ENCODE assay signal across 8 cellular contexts in genomic region chr4:15779336-15779735, GRCh38. TPM values are rescaled to one million over a fixed set of nuclear protein-coding genes. Genes with fewer than 3 reads are reported as not detected.
DNase-seq lines count a peak whose midpoint lies in the region; ATAC-seq, FAIRE-seq and TF ChIP-seq lines count a peak whose summit lies in the region.

No MANE protein-coding gene starts in this region.

- peaks cover 20% of the 10 kb centered on the region for H3K27me3 Mint-ChIP-seq in central memory CD8-positive, alpha-beta T cell

- H3K4me3 ChIP-seq in kidney (ENCODE audit: low read length in 2 of 2) (peak overlapping the region; percentile 66), skin epidermis (peak overlapping the region; percentile 30 to 52 (median 40))

- no peaks in the 10 kb centered on the region for H3K9me3 ChIP-seq in kidney (ENCODE audit: control insufficient read depth in 1 of 2, low read length in 2 of 2)

- H3K9me3 Mint-ChIP-seq in central memory CD8-positive, alpha-beta T cell: no peaks in the 10 kb centered on the region

- peak overlapping the region; percentile 75 for H3K4me3 Mint-ChIP-seq in central memory CD8-positive, alpha-beta T cell

- H3K9ac ChIP-seq in kidney (ENCODE audit: low read length in 2 of 2): peak overlapping the region in 1 of 2 donors; percentile 43

- no peak overlapping the region for H3K27ac Mint-ChIP-seq in central memory CD8-positive, alpha-beta T cell (ENCODE audit: low read depth)

- peak; percentile 16 for TF ChIP-seq CTCF in kidney (IDR thresholded peaks at IDR 0.05; ENCODE audit: borderline replicate concordance, extremely low read depth, insufficient read depth)

- no peak for FAIRE-seq in kidney (lab: Jason Lieb, UNC)

- H3K36me3 ChIP-seq in kidney (ENCODE audit: control insufficient read depth in 1 of 2, insufficient read depth in 2 of 2, low read length in 2 of 2): no peaks in the 10 kb centered on the region

- peaks cover 3% of the 10 kb centered on the region in 2 donors for H3K4me1 ChIP-seq in kidney (ENCODE audit: control insufficient read depth in 1 of 2, insufficient read depth in 1 of 2, low read depth in 1 of 2, low read length in 2 of 2)

- DNase-seq in SIG-M5 treated with dmso at 0.1 percent for 504 hours (lab: John Stamatoyannopoulos, UW; ENCODE audit: unreplicated experiment): peak; percentile 71
- no peak for DNase-seq in SIG-M5 (lab: John Stamatoyannopoulos, UW)
- peak; percentile 33 to 70 for DNase-seq in NCI-H524 (lab: John Stamatoyannopoulos, UW)
- no peak for DNase-seq in central memory CD8-positive, alpha-beta T cell (ENCODE audit: low spot score in 2 of 2)
- no peak for DNase-seq in kidney

- H3K4me1 Mint-ChIP-seq in central memory CD8-positive, alpha-beta T cell: peaks cover 36% of the 10 kb centered on the region

- no peak for ATAC-seq in central memory CD8-positive, alpha-beta T cell (replicated peaks; ENCODE audit: extremely low read depth, poor library complexity, severe bottlenecking)
- ATAC-seq in GM18498 (IDR thresholded peaks at IDR 0.05; ENCODE audit: unreplicated experiment) (no peak), HG03025 (IDR thresholded peaks at IDR 0.05; ENCODE audit: low FRiP score, unreplicated experiment) (no peak)

- peaks cover 5% of the 10 kb centered on the region for H3K36me3 Mint-ChIP-seq in central memory CD8-positive, alpha-beta T cell (ENCODE audit: insufficient read depth)

- H3K27ac ChIP-seq in kidney (ENCODE audit: low read depth in 2 of 2, low read length in 2 of 2): no peak overlapping the region
- H3K27ac ChIP-seq in skin epidermis: peak overlapping the region in 2 of 21 experiments; percentile 4 to 17

- intact Hi-C loops in kidney (cut with DNase I): no loop called here

RNA-seq across cellular contexts. Expression of gene CD38, which starts 1.2 kb away (rescaled TPM):
- 8.9 TPM for total RNA-seq in kidney
- polyA plus RNA-seq in kidney (ENCODE audit: insufficient read depth, low read depth, low replicate concordance): 0.15 TPM

Comparison
In these comparisons a context has a peak if more than half of its experiments do, and no peak if none do; other contexts are left out.
1. DNase-seq: peak in SIG-M5 treated with dmso at 0.1 percent for 504 hours (single experiment) and NCI-H524 (2 of 2); none in SIG-M5 (single experiment), central memory CD8-positive, alpha-beta T cell (0 of 2) and kidney (single experiment).